In the genomic region with DNA sequence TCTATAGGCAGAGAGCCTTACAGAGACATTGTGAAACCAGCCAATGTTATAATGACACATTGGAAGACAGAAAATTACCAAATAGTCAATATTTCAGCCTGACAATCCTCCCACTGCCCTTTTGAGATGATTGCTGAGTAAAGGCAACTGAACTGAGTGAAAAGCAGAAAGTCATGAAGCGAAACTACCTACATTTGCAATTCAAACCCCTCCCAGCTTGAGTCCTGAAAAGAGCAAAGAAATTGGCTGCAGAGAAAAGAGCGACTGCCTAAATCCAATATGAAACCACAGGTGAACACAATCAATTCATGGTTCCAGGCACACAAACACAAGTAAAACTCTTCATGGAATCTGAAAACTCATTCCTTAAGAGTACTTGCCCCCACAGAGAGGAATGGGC, we compare ENCODE assay signal across 1 cellular context.
TF ChIP-seq lines count a peak whose summit lies in the region.

No MANE protein-coding gene starts in this region.

TF ChIP-seq in H1, 55 proteins besides CTCF, POLR2A, EP300 and RAD21 (continued from another document):
- TF ChIP-seq RFX5 (IDR thresholded peaks at IDR 0.05; ENCODE audit: borderline replicate concordance, low read depth, low read length) (no peak), HDAC2 (IDR thresholded peaks at IDR 0.05; ENCODE audit: borderline replicate concordance in 1 of 2, low read depth in 2 of 2, low read length in 2 of 2) (0 out of 4 replicates have a peak, but pooled peaks of 1 of the 2 experiments have one; percentile 47)
TF ChIP-seq in H1: peak in this region for 2.
